In genomic region chr3:195258449-195259145, GRCh38 we compare ENCODE assay signal across 8 cellular contexts. TPM values are rescaled to one million over a fixed set of nuclear protein-coding genes. Genes with fewer than 3 reads are reported as not detected.
A peak's percentile ranks its signal among the peaks of the same experiment; 100 is the strongest.
DNase-seq lines count a peak whose midpoint lies in the region; ATAC-seq, FAIRE-seq and TF ChIP-seq lines count a peak whose summit lies in the region.

No MANE protein-coding gene starts in this region.

- peak overlapping the region; percentile 78 to 88 for H3K27ac ChIP-seq in kidney (ENCODE audit: low read depth in 2 of 2, low read length in 2 of 2)
- peak overlapping the region; percentile 88 to 95 (median 92) for H3K27ac ChIP-seq in transverse colon

- H3K4me3 ChIP-seq in kidney (ENCODE audit: low read length in 2 of 2) (no peak overlapping the region), transverse colon (no peak overlapping the region)

- TF ChIP-seq CTCF in kidney (IDR thresholded peaks at IDR 0.05; ENCODE audit: borderline replicate concordance, extremely low read depth, insufficient read depth) (no peak), transverse colon (IDR thresholded peaks at IDR 0.05) (no peak)

- H3K4me1 Mint-ChIP-seq in activated CD4-positive, alpha-beta T cell treated with anti-CD3 and anti-CD28 coated beads for 36 hours: peaks cover 15% of the 10 kb centered on the region

- peaks cover 12% of the 10 kb centered on the region in 2 donors for H3K4me1 ChIP-seq in kidney (ENCODE audit: control insufficient read depth in 1 of 2, insufficient read depth in 1 of 2, low read depth in 1 of 2, low read length in 2 of 2)
- H3K4me1 ChIP-seq in transverse colon: peaks cover 21 to 32% (median 26%) of the 10 kb centered on the region in 4 donors

- peak overlapping the region; percentile 55 for H3K27ac Mint-ChIP-seq in activated CD4-positive, alpha-beta T cell treated with anti-CD3 and anti-CD28 coated beads for 36 hours

- peak overlapping the region; percentile 30 for H3K4me3 Mint-ChIP-seq in activated CD4-positive, alpha-beta T cell treated with anti-CD3 and anti-CD28 coated beads for 36 hours

- H3K9me3 Mint-ChIP-seq in activated CD4-positive, alpha-beta T cell treated with anti-CD3 and anti-CD28 coated beads for 36 hours (ENCODE audit: low read depth): no peaks in the 10 kb centered on the region

- no peak for TF ChIP-seq POLR2A in transverse colon (IDR thresholded peaks at IDR 0.05)

- no peaks in the 10 kb centered on the region for H3K36me3 Mint-ChIP-seq in activated CD4-positive, alpha-beta T cell treated with anti-CD3 and anti-CD28 coated beads for 36 hours (ENCODE audit: low read depth)

- no peak for ATAC-seq in activated CD4-positive, alpha-beta T cell treated with anti-CD3 and anti-CD28 coated beads for 36 hours
- ATAC-seq in GM21367 (IDR thresholded peaks at IDR 0.05; ENCODE audit: unreplicated experiment): no peak

- no peaks in the 10 kb centered on the region for H3K27me3 Mint-ChIP-seq in activated CD4-positive, alpha-beta T cell treated with anti-CD3 and anti-CD28 coated beads for 36 hours

- H3K27me3 ChIP-seq in transverse colon: no peaks in the 10 kb centered on the region

- FAIRE-seq in kidney (lab: Jason Lieb, UNC): no peak

- in situ Hi-C loops in transverse colon (cut with MboI; ENCODE audit: low pct_ligation_motif_present in 1 of 4, low pct_unique_long_range_greater_than_20kb in 1 of 4, low sequenced_read_pairs in 3 of 4): loop anchor here in 2 of 4 donors (10.0 kb wide), 2 partner anchors 134 to 584 kb away; partner anchors contain the start of gene LSG1 (in 1 of the 2)

- POLR2A ChIA-PET in activated CD4-positive, alpha-beta T cell treated with anti-CD3 and anti-CD28 coated beads for 36 hours (lab: Charles Lee): interaction anchor here (0.8 kb wide), 1 partner anchor 576 kb away, joined by 4 read pairs; no protein-coding TSS in a partner anchor

- TF ChIP-seq EP300 in transverse colon (IDR thresholded peaks at IDR 0.05; ENCODE audit: low read depth): no peak

- no peaks in the 10 kb centered on the region for H3K36me3 ChIP-seq in kidney (ENCODE audit: control insufficient read depth in 1 of 2, insufficient read depth in 2 of 2, low read length in 2 of 2)
- no peaks in the 10 kb centered on the region for H3K36me3 ChIP-seq in transverse colon

- DNase-seq in activated CD4-positive, alpha-beta T cell treated with anti-CD3 and anti-CD28 coated beads for 36 hours: no peak
- no peak for DNase-seq in activated CD4-positive, alpha-beta T cell treated with anti-CD3 and anti-CD28 coated beads for 4 hours
- DNase-seq in activated CD8-positive, alpha-beta memory T cell treated with anti-CD3 and anti-CD28 coated beads, Interleukin-2, amount 50 U/mL, for 48 hours: peak; percentile 57
- no peak for DNase-seq in kidney
- DNase-seq in transverse colon: no peak
- DNase-seq in DMS114 treated with DMSO at 0.1 percent for 48 hours (lab: John Stamatoyannopoulos, UW; ENCODE audit: unreplicated experiment): no peak
- no peak for DNase-seq in T-helper 9 cell

- H3K9me3 ChIP-seq in kidney (ENCODE audit: control insufficient read depth in 1 of 2, low read length in 2 of 2) (no peaks in the 10 kb centered on the region), transverse colon (no peaks in the 10 kb centered on the region)

- intact Hi-C loops in activated CD4-positive, alpha-beta T cell treated with anti-CD3 and anti-CD28 coated beads for 36 hours (cut with DNase I, micrococcal nuclease): no loop called here
- intact Hi-C loops in kidney (cut with DNase I): loop anchor here (5.0 kb wide), 1 partner anchor 571 kb away; the partner anchor contains the start of gene FAM43A
- intact Hi-C loops in transverse colon (cut with DNase I; ENCODE audit: low total_unique reads): loop anchor here (5.0 to 10.0 kb wide), 2 partner anchors 104 to 571 kb away; partner anchors contain the start of gene FAM43A

- H3K9ac ChIP-seq in kidney (ENCODE audit: low read length in 2 of 2): peak overlapping the region in 1 of 2 donors; percentile 80

- CTCF ChIA-PET in activated CD4-positive, alpha-beta T cell treated with anti-CD3 and anti-CD28 coated beads for 36 hours (lab: Charles Lee): interaction anchor here (1.0 to 1.4 kb wide), 3 partner anchors 13 to 588 kb away, joined by 3 to 6 read pairs (median 3); partner anchors contain the start of genes LSG1 and XXYLT1

- 68 to 77% methylated on average over 5 to 13 of the region's 13 CpGs for WGBS in transverse colon (ENCODE audit: low coverage in 1 of 2), 2 donors

RNA-seq across cellular contexts. Expression of gene XXYLT1, which starts 12.4 kb away (rescaled TPM):
- total RNA-seq in activated CD4-positive, alpha-beta T cell treated with anti-CD3 and anti-CD28 coated beads for 36 hours: 1 to 10 TPM; 5.4 to 5.7 TPM
- total RNA-seq in kidney (10.7 TPM), transverse colon (1 to 10 TPM; 3.0 to 10.0 (median 5.9) TPM)
- polyA plus RNA-seq in kidney (ENCODE audit: insufficient read depth, low read depth, low replicate concordance): 5.7 TPM

Comparison
In these comparisons a context has a peak if more than half of its experiments do, and no peak if none do; other contexts are left out.
1. intact Hi-C loops: an anchor here in kidney (5.0 kb wide) and transverse colon (5.0 to 10.0 kb wide); none called in activated CD4-positive, alpha-beta T cell treated with anti-CD3 and anti-CD28 coated beads for 36 hours.